In the genomic region with DNA sequence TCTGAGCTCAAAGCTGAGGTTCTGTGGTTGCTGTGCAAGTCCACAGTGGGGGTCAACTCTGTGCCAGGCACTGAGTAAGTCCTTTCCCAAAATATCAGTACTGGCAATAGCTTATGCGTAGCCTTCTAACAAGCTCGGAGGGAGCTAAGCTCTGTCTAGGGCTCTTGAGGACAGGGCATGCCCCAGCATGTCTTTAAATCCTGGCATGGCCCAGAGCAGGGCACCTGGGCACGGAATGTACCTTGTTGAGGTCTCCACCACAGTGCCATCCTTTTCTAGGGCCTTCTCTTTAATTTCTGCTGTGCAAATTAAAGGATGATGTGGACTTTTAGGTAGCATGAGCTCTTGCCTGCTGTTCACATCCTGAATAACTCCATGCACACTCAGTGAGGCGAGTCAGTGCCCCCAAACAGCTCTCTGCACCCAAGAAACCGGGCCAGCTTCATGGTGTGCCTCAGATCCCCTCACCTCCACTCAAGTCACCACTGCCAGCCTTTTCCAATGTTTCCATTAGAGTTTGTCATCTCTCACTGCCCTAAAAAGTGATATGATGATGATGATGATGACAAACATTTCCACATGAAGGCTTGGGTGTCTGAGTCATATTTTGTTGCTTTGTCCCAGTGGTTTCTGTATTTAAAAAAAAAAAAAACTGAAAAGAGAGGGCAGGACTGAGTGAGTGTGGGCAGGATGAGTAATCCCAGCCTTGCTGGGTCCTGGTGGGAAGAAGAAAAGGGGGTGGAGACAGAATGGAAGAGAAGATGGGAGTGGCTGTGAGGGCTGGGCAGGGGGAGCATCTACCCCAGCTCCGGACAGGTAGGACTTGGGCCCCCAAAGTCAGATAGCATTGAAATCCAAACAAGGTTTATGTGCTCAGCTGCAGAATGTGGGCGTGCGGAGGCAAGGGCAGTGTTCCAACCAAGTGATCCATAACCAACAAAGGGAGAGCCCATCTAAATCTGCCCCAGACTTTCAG, we compare ENCODE assay signal across 11 cellular contexts.
DNase-seq lines count a peak whose midpoint lies in the region; FAIRE-seq and TF ChIP-seq lines count a peak whose summit lies in the region.
"Had no signal": no experiment of that assay in that cellular context is flagged by ENCODE, and none has a peak within 500 bp of the region (broad histone marks: within the 10 kb centered on the region; RNA-seq: fewer than 3 reads in every experiment).

No MANE protein-coding gene starts in this region.

- H3K36me3 Mint-ChIP-seq in activated CD4-positive, alpha-beta T cell treated with anti-CD3 and anti-CD28 coated beads, Interleukin-2, amount 10 ng/mL, durations not matched to agents 7 days and 5 days (ENCODE audit: low read depth): no peaks in the 10 kb centered on the region

- CTCF ChIA-PET in activated CD4-positive, alpha-beta T cell treated with anti-CD3 and anti-CD28 coated beads, Interleukin-2, amount 10 ng/mL, durations not matched to agents 7 days and 5 days (lab: Charles Lee): interaction anchor here (1.5 kb wide), 1 partner anchor 13 kb away, joined by 5 read pairs; no protein-coding TSS in a partner anchor

- no peak for DNase-seq in activated CD4-positive, alpha-beta T cell treated with anti-CD3 and anti-CD28 coated beads, Interleukin-2, amount 10 ng/mL, durations not matched to agents 7 days and 5 days
- no peak for DNase-seq in activated CD4-positive, alpha-beta T cell treated with anti-CD3 and anti-CD28 coated beads, Interleukin-2, amount 50 U/mL, for 1 hour
- peak; percentile 9 for DNase-seq in T1000 (lab: John Stamatoyannopoulos, UW)
- DNase-seq in hepatic stellate cell (ENCODE audit: low spot score): peak; percentile 40
- peak; percentile 91 for DNase-seq in urothelium cell line (ENCODE audit: low spot score)
- DNase-seq in Kasumi-1 (lab: John Stamatoyannopoulos, UW): no peak
- no peak for DNase-seq in uterus
- no peak for DNase-seq in GM13977 (ENCODE audit: low spot score)
- DNase-seq: RPMI8226; stimulated activated CD4-positive, alpha-beta T cell treated with anti-CD3 and anti-CD28 coated beads, Interleukin-15, amount 100 ng/mL, for 24 hours had no signal

- no peak for TF ChIP-seq CTCF in uterus (IDR thresholded peaks at IDR 0.05)
- TF ChIP-seq CTCF in GM13977 (IDR thresholded peaks at IDR 0.05; ENCODE audit: extremely low read depth, insufficient read depth, missing control alignments): no peak

- TF ChIP-seq POLR2A in uterus (IDR thresholded peaks at IDR 0.05): no peak

- no peaks in the 10 kb centered on the region for H3K9me3 Mint-ChIP-seq in activated CD4-positive, alpha-beta T cell treated with anti-CD3 and anti-CD28 coated beads, Interleukin-2, amount 10 ng/mL, durations not matched to agents 7 days and 5 days
- H3K9me3 Mint-ChIP-seq: activated T-helper 1 cell treated with anti-CD3 and anti-CD28 coated beads, Interleukin-12 subunit alpha, Interleukin-12 subunit beta, Interleukin-2, Interleukin-4 antibody, amounts not matched to agents 30 ng/mL and 10 ng/mL and 1 ng/mL, durations not matched to agents 14 hours and 24 hours and 36 hours had no signal

- intact Hi-C loops in uterus (cut with DNase I; ENCODE audit: low total_unique reads): no loop called here

- in situ Hi-C loops in GM13977 (cut with MboI; ENCODE audit: low pct_unique_long_range_greater_than_20kb, low sequenced_read_pairs, unreplicated experiment): no loop called here

- peaks cover 15% of the 10 kb centered on the region for H3K27me3 Mint-ChIP-seq in activated CD4-positive, alpha-beta T cell treated with anti-CD3 and anti-CD28 coated beads, Interleukin-2, amount 10 ng/mL, durations not matched to agents 7 days and 5 days

- H3K4me1 Mint-ChIP-seq in activated CD4-positive, alpha-beta T cell treated with anti-CD3 and anti-CD28 coated beads, Interleukin-2, amount 10 ng/mL, durations not matched to agents 7 days and 5 days: no peaks in the 10 kb centered on the region

- H3K27me3 ChIP-seq in uterus: no peaks in the 10 kb centered on the region

- POLR2A ChIA-PET in activated CD4-positive, alpha-beta T cell treated with anti-CD3 and anti-CD28 coated beads, Interleukin-2, amount 10 ng/mL, durations not matched to agents 7 days and 5 days (lab: Charles Lee): no interaction called here

- no peak overlapping the region for H3K4me3 ChIP-seq in uterus

- H3K4me3 Mint-ChIP-seq in activated CD4-positive, alpha-beta T cell treated with anti-CD3 and anti-CD28 coated beads, Interleukin-2, amount 10 ng/mL, durations not matched to agents 7 days and 5 days: no peak overlapping the region
- H3K4me3 Mint-ChIP-seq: activated T-helper 1 cell treated with anti-CD3 and anti-CD28 coated beads, Interleukin-12 subunit alpha, Interleukin-12 subunit beta, Interleukin-2, Interleukin-4 antibody, amounts not matched to agents 30 ng/mL and 10 ng/mL and 1 ng/mL, durations not matched to agents 14 hours and 24 hours and 36 hours had no signal

- H3K4me1 ChIP-seq in uterus: no peaks in the 10 kb centered on the region

- H3K27ac ChIP-seq in uterus: no peak overlapping the region

- no peaks in the 10 kb centered on the region for H3K36me3 ChIP-seq in uterus

- FAIRE-seq in urothelium cell line (lab: Jason Lieb, UNC): no peak

- H3K27ac Mint-ChIP-seq in activated CD4-positive, alpha-beta T cell treated with anti-CD3 and anti-CD28 coated beads, Interleukin-2, amount 10 ng/mL, durations not matched to agents 7 days and 5 days: peak overlapping the region; percentile 50
- H3K27ac Mint-ChIP-seq: activated T-helper 1 cell treated with anti-CD3 and anti-CD28 coated beads, Interleukin-12 subunit alpha, Interleukin-12 subunit beta, Interleukin-2, Interleukin-4 antibody, amounts not matched to agents 30 ng/mL and 10 ng/mL and 1 ng/mL, durations not matched to agents 14 hours and 24 hours and 36 hours had no signal

- no peaks in the 10 kb centered on the region for H3K9me3 ChIP-seq in uterus

Comparison
In these comparisons a context has a peak if more than half of its experiments do, and no peak if none do; other contexts are left out.
1. DNase-seq: peak in T1000 (single experiment), hepatic stellate cell (single experiment) and urothelium cell line (single experiment); none in activated CD4-positive, alpha-beta T cell treated with anti-CD3 and anti-CD28 coated beads, Interleukin-2, amount 10 ng/mL, durations not matched to agents 7 days and 5 days (single experiment), activated CD4-positive, alpha-beta T cell treated with anti-CD3 and anti-CD28 coated beads, Interleukin-2, amount 50 U/mL, for 1 hour (single experiment), Kasumi-1 (0 of 2), uterus (0 of 2) and GM13977 (single experiment).